In the genomic region with DNA sequence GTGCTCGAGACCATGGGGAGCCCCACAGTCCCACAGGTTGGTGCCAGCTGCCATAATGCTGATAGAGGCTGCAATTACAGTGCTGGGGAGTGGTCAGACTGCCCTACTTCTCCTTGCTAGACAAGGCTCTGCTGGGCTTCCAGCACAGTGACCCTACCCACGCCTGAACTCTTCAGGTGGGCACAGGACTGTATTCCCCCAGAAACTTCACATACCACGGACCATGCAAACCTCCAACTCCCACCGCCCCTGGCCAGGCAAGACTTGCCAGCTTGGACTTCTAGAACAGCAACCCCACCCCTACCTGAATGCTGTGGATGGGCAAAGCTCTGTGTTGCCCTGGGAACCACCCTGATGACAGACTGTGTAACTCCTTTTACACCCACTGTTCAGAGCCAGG, we compare ENCODE assay signal across 32 cellular contexts.
"Had no signal": no experiment of that assay in that cellular context is flagged by ENCODE, and none has a peak within 500 bp of the region (broad histone marks: within the 10 kb centered on the region; RNA-seq: fewer than 3 reads in every experiment).

No MANE protein-coding gene starts in this region.

- H3K4me3 ChIP-seq: heart left ventricle, left lung, lower lobe of right lung, prostate gland, skin epidermis, spleen, stomach, testis, thyroid gland, transverse colon, vagina had no signal

- H3K36me3 Mint-ChIP-seq: naive thymus-derived CD8-positive, alpha-beta T cell; stimulated activated naive B cell treated with anti-CD40 and anti-IgM and Interleukin-4, amounts not matched to agents 10 μg/mL and 1 μg/mL and 100 μg/mL, for 72 hours had no signal

- ATAC-seq: heart left ventricle; left colon; left lung; naive thymus-derived CD8-positive, alpha-beta T cell; right cardiac atrium; sciatic nerve; stimulated activated naive B cell treated with anti-CD40 and anti-IgM and Interleukin-4, amounts not matched to agents 10 μg/mL and 1 μg/mL and 100 μg/mL, for 72 hours; stimulated activated naive CD8-positive, alpha-beta T cell treated with anti-CD3 and anti-CD28 coated beads, Interleukin-15, Interleukin-2, amounts not matched to agents 100 U/mL and 50 U/mL, for 24 hours had no signal

- H3K9me3 Mint-ChIP-seq: nephron had no signal

- H3K79me2 ChIP-seq: parathyroid adenoma had no signal

- H3K27ac Mint-ChIP-seq: immature natural killer cell; naive thymus-derived CD8-positive, alpha-beta T cell; nephron; stimulated activated naive B cell treated with anti-CD40 and anti-IgM and Interleukin-4, amounts not matched to agents 10 μg/mL and 1 μg/mL and 100 μg/mL, for 72 hours had no signal

- FAIRE-seq: islet of Langerhans, kidney had no signal

- H3K9ac ChIP-seq: parathyroid adenoma had no signal

- H3K4me1 Mint-ChIP-seq: immature natural killer cell; naive thymus-derived CD8-positive, alpha-beta T cell; nephron; neural crest cell; stimulated activated naive B cell treated with anti-CD40 and anti-IgM and Interleukin-4, amounts not matched to agents 10 μg/mL and 1 μg/mL and 100 μg/mL, for 72 hours had no signal

- H3K4me1 ChIP-seq: heart left ventricle, left lung, lower lobe of right lung, parathyroid adenoma, prostate gland, spleen, stomach, testis, thyroid gland, transverse colon, vagina had no signal

- H3K27ac ChIP-seq: heart left ventricle, left lung, lower lobe of right lung, neutrophil, parathyroid adenoma, prostate gland, skin epidermis, spleen, stomach, testis, thyroid gland, transverse colon, vagina had no signal

- H3K9me3 ChIP-seq: left lung, lower lobe of right lung, neutrophil, prostate gland, stomach, testis, thyroid gland, transverse colon, vagina had no signal

- H3K27me3 ChIP-seq: heart left ventricle, left lung, neutrophil, spleen, stomach, testis, thyroid gland, transverse colon, vagina had no signal

- H3K36me3 ChIP-seq: heart left ventricle, left lung, lower lobe of right lung, neutrophil, prostate gland, spleen, stomach, thyroid gland, transverse colon, vagina had no signal

- H2AFZ ChIP-seq: parathyroid adenoma had no signal

- H3K4me3 Mint-ChIP-seq: immature natural killer cell; naive thymus-derived CD8-positive, alpha-beta T cell; nephron; neural crest cell; stimulated activated naive B cell treated with anti-CD40 and anti-IgM and Interleukin-4, amounts not matched to agents 10 μg/mL and 1 μg/mL and 100 μg/mL, for 72 hours had no signal

- DNase-seq: heart left ventricle; hypothalamus; immature natural killer cell; kidney; left colon; left lung; lower lobe of right lung; mammary epithelial cell; mesenchymal stem cell; naive thymus-derived CD8-positive, alpha-beta T cell; occipital lobe; retina; right cardiac atrium; spleen; stimulated activated CD4-positive, alpha-beta T cell treated with anti-CD3 and anti-CD28 coated beads, Interleukin-2, amount 100 ng/mL, for 48 hours; stimulated activated CD4-positive, alpha-beta T cell treated with anti-CD3 and anti-CD28 coated beads, Interleukin-4, amount 100 ng/mL, for 4 hours; stimulated activated CD8-positive, alpha-beta memory T cell treated with anti-CD3 and anti-CD28 coated beads, Interleukin-4, amount 100 ng/mL, for 48 hours; stimulated activated naive B cell treated with anti-CD40 and anti-IgM and Interleukin-4, amounts not matched to agents 10 μg/mL and 1 μg/mL and 100 μg/mL, for 72 hours; stimulated activated naive CD8-positive, alpha-beta T cell treated with anti-CD3 and anti-CD28 coated beads, Interleukin-15, Interleukin-2, amounts not matched to agents 100 U/mL and 50 U/mL, for 24 hours; stomach; testis; thyroid gland; transverse colon had no signal

- H3K27me3 Mint-ChIP-seq: naive thymus-derived CD8-positive, alpha-beta T cell; stimulated activated naive B cell treated with anti-CD40 and anti-IgM and Interleukin-4, amounts not matched to agents 10 μg/mL and 1 μg/mL and 100 μg/mL, for 72 hours had no signal
